In the genomic region with DNA sequence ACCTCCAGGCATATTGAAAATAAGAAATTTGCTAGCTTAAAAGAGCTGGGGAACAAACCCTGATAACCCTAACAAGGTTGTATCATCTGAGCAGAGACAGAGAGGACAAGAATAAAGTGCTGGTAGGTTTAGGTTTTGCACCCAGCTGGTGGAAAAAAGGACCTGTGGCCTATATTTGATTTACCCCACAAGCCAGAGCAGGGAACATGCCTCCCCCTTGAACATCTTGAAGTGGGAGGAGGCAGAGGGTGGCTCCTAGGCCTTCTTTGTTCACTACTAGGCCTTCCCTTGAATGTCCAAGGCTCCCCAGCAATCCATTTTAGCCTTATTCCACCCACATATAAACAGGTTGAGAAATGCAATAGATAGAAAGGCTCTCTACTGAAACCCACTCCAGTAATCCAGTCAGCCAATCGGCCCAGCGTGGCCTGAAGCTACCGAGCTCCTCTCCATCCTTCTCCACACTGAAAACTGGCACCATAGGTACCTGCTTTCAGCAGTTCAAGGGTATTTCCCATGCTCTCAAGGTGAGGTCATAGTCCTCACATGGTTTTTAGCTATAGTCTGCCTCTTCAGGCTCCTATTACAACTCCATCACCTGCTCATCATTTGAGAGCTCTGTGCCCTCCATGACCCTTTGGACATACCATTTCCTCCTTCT, we compare ENCODE assay signal across 12 cellular contexts. TPM values are rescaled to one million over a fixed set of nuclear protein-coding genes. Genes with fewer than 3 reads are reported as not detected.
DNase-seq lines count a peak whose midpoint lies in the region; ATAC-seq and TF ChIP-seq lines count a peak whose summit lies in the region.
"Had no signal": no experiment of that assay in that cellular context is flagged by ENCODE, and none has a peak within 500 bp of the region (broad histone marks: within the 10 kb centered on the region; RNA-seq: fewer than 3 reads in every experiment).

No MANE protein-coding gene starts in this region.

- DNase-seq in activated CD4-positive, alpha-beta T cell treated with anti-CD3 and anti-CD28 coated beads for 36 hours, result peak; percentile 43
- no peak for DNase-seq in activated CD4-positive, alpha-beta T cell treated with anti-CD3 and anti-CD28 coated beads, Interleukin-2, amount 50 U/mL, for 4 hours
- DNase-seq in Peyer's patch (no peak), HK-2 (ENCODE audit: unreplicated experiment) (no peak), RKO (ENCODE audit: low spot score) (no peak)
- peak in 1 of 3 donors; percentile 36 for DNase-seq in effector memory CD4-positive, alpha-beta T cell
- DNase-seq in stimulated activated naive B cell treated with anti-CD40 and anti-IgM and Interleukin-4, amounts not matched to agents 10 μg/mL and 1 μg/mL and 100 μg/mL, for 72 hours, result no peak
- DNase-seq: ACHN, cerebellar nuclear complex, small intestine had no signal

- no peaks in the 10 kb centered on the region for H3K9me3 ChIP-seq in Peyer's patch
- H3K9me3 ChIP-seq in effector memory CD4-positive, alpha-beta T cell (ENCODE audit: control insufficient read depth, low read length), result no peaks in the 10 kb centered on the region

- peak overlapping the region; percentile 92 for H3K27ac Mint-ChIP-seq in activated CD4-positive, alpha-beta T cell treated with anti-CD3 and anti-CD28 coated beads for 36 hours
- H3K27ac Mint-ChIP-seq in stimulated activated naive B cell treated with anti-CD40 and anti-IgM and Interleukin-4, amounts not matched to agents 10 μg/mL and 1 μg/mL and 100 μg/mL, for 72 hours, result peak overlapping the region; percentile 96

- peak overlapping the region; percentile 44 for H3K4me3 Mint-ChIP-seq in activated CD4-positive, alpha-beta T cell treated with anti-CD3 and anti-CD28 coated beads for 36 hours
- H3K4me3 Mint-ChIP-seq in stimulated activated naive B cell treated with anti-CD40 and anti-IgM and Interleukin-4, amounts not matched to agents 10 μg/mL and 1 μg/mL and 100 μg/mL, for 72 hours, result peak overlapping the region; percentile 58 to 69

- no peaks in the 10 kb centered on the region for H3K27me3 Mint-ChIP-seq in activated CD4-positive, alpha-beta T cell treated with anti-CD3 and anti-CD28 coated beads for 36 hours
- H3K27me3 Mint-ChIP-seq in stimulated activated naive B cell treated with anti-CD40 and anti-IgM and Interleukin-4, amounts not matched to agents 10 μg/mL and 1 μg/mL and 100 μg/mL, for 72 hours, result no peaks in the 10 kb centered on the region

- H3K9me3 Mint-ChIP-seq in activated CD4-positive, alpha-beta T cell treated with anti-CD3 and anti-CD28 coated beads for 36 hours (ENCODE audit: low read depth), result no peaks in the 10 kb centered on the region
- no peaks in the 10 kb centered on the region for H3K9me3 Mint-ChIP-seq in stimulated activated naive B cell treated with anti-CD40 and anti-IgM and Interleukin-4, amounts not matched to agents 10 μg/mL and 1 μg/mL and 100 μg/mL, for 72 hours

- POLR2A ChIA-PET in activated CD4-positive, alpha-beta T cell treated with anti-CD3 and anti-CD28 coated beads for 36 hours (lab: Charles Lee), result interaction anchor here (0.6 to 3.6 kb wide), 16 partner anchors 9 to 145 kb away, joined by 3 to 32 read pairs (median 3); a partner anchor contains a TSS

- ATAC-seq in activated CD4-positive, alpha-beta T cell treated with anti-CD3 and anti-CD28 coated beads for 36 hours, result peak; percentile 43
- peak; percentile 35 to 45 for ATAC-seq in stimulated activated naive B cell treated with anti-CD40 and anti-IgM and Interleukin-4, amounts not matched to agents 10 μg/mL and 1 μg/mL and 100 μg/mL, for 72 hours (replicated peaks)
- no peak for ATAC-seq in HG03108 (IDR thresholded peaks at IDR 0.05; ENCODE audit: unreplicated experiment)

- peak overlapping the region; percentile 13 to 71 (median 30) for H3K27ac ChIP-seq in Peyer's patch
- peak overlapping the region; percentile 81 for H3K27ac ChIP-seq in effector memory CD4-positive, alpha-beta T cell (ENCODE audit: insufficient read depth, low read length, poor library complexity, severe bottlenecking)

- H3K4me1 ChIP-seq in Peyer's patch, result peaks cover 0 to 30% (median 15%) of the 10 kb centered on the region in 4 donors
- H3K4me1 ChIP-seq in effector memory CD4-positive, alpha-beta T cell (ENCODE audit: control insufficient read depth, insufficient read depth, low read length, poor library complexity, severe bottlenecking), result peaks cover 81% of the 10 kb centered on the region

- H3K4me1 Mint-ChIP-seq in activated CD4-positive, alpha-beta T cell treated with anti-CD3 and anti-CD28 coated beads for 36 hours, result peaks cover 98% of the 10 kb centered on the region
- H3K4me1 Mint-ChIP-seq in stimulated activated naive B cell treated with anti-CD40 and anti-IgM and Interleukin-4, amounts not matched to agents 10 μg/mL and 1 μg/mL and 100 μg/mL, for 72 hours, result peaks cover 54 to 100% of the 10 kb centered on the region in 2 donors

- no peak for TF ChIP-seq POLR2A in Peyer's patch (IDR thresholded peaks at IDR 0.05)

- no peaks in the 10 kb centered on the region for H3K27me3 ChIP-seq in Peyer's patch
- H3K27me3 ChIP-seq in effector memory CD4-positive, alpha-beta T cell (replicated peaks; ENCODE audit: control insufficient read depth, insufficient read depth, low read length, poor library complexity, severe bottlenecking), result no peaks in the 10 kb centered on the region

- peaks cover 65% of the 10 kb centered on the region for H3K36me3 Mint-ChIP-seq in activated CD4-positive, alpha-beta T cell treated with anti-CD3 and anti-CD28 coated beads for 36 hours (ENCODE audit: low read depth)
- H3K36me3 Mint-ChIP-seq in stimulated activated naive B cell treated with anti-CD40 and anti-IgM and Interleukin-4, amounts not matched to agents 10 μg/mL and 1 μg/mL and 100 μg/mL, for 72 hours, result peaks cover 33 to 62% of the 10 kb centered on the region in 2 donors

- no peaks in the 10 kb centered on the region for H3K36me3 ChIP-seq in Peyer's patch
- peaks cover 13% of the 10 kb centered on the region for H3K36me3 ChIP-seq in effector memory CD4-positive, alpha-beta T cell (ENCODE audit: control insufficient read depth, insufficient read depth, low read length)

- H3K4me3 ChIP-seq in Peyer's patch, result no peak overlapping the region
- peak overlapping the region; percentile 27 for H3K4me3 ChIP-seq in effector memory CD4-positive, alpha-beta T cell (ENCODE audit: insufficient read depth, low read depth, low read length, poor library complexity, severe bottlenecking)
- H3K4me3 ChIP-seq: lung had no signal

- intact Hi-C loops in activated CD4-positive, alpha-beta T cell treated with anti-CD3 and anti-CD28 coated beads for 36 hours (cut with DNase I, micrococcal nuclease), result no loop called here

- no peak for TF ChIP-seq CTCF in Peyer's patch (IDR thresholded peaks at IDR 0.05)

- CTCF ChIA-PET in activated CD4-positive, alpha-beta T cell treated with anti-CD3 and anti-CD28 coated beads for 36 hours (lab: Charles Lee), result interaction anchor here (0.6 to 2.5 kb wide), 16 partner anchors 10 to 146 kb away, joined by 3 to 12 read pairs (median 4); no protein-coding TSS in a partner anchor

RNA-seq across cellular contexts. Expression of a gene that starts 12.0 kb away (rescaled TPM):
- 100 to 1,000 TPM; 254 to 354 TPM for total RNA-seq in activated CD4-positive, alpha-beta T cell treated with anti-CD3 and anti-CD28 coated beads for 36 hours
- total RNA-seq in Peyer's patch, result 100 to 1,000 TPM in 1 of 4 donors, 10 to 100 TPM in 2, 1 to 10 TPM in 1; 9.8 to 163 (median 22.2) TPM

RNA-seq across cellular contexts. Expression of a gene that starts 22.8 kb away (rescaled TPM):
- 10 to 100 TPM; 17.7 to 19.7 TPM for total RNA-seq in activated CD4-positive, alpha-beta T cell treated with anti-CD3 and anti-CD28 coated beads for 36 hours
- total RNA-seq in Peyer's patch, result 10 to 100 TPM; 16.6 to 29.0 (median 22.3) TPM
